15 cellular contexts compared by ENCODE assay signal in the genomic region with DNA sequence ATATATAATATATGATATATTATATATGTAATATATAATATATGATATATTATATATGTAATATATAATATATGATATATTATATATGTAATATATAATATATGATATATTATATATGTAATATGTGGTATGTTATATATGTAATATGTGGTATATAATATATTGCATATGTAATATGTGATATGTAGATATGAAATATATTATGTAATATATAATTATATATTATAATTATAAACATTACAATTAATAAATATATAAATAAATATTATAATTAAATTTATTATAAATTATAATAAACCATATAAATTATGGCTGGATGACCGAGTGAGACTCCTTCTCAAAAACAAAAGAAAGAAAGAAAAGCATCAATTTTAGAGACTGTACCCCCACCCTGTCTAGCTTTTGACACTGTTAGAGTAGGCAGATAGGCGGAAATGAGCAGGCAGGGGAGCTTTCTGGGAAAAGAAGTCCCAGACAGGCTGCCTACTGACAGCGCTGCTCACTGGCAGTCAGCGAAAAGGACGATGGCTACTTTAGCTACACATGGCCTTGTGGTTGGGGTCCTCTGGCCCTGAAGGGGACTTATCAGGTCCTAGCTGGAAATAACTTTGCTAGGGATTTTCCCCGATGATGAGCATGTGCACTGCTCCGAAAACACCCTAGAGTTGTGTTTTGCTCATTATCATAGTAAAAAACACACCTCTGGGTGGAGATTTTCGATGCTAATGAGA. TPM values are rescaled to one million over a fixed set of nuclear protein-coding genes. Genes with fewer than 3 reads are reported as not detected.
A peak's percentile ranks its signal among the peaks of the same experiment; 100 is the strongest.
DNase-seq lines count a peak whose midpoint lies in the region; ATAC-seq, FAIRE-seq and TF ChIP-seq lines count a peak whose summit lies in the region.
"Had no signal": no experiment of that assay in that cellular context is flagged by ENCODE, and none has a peak within 500 bp of the region (broad histone marks: within the 10 kb centered on the region; RNA-seq: fewer than 3 reads in every experiment).

No MANE protein-coding gene starts in this region.

- WGBS in small intestine, 3 donors: 90 to 92% (median 90%) methylated on average over 8 of the region's 8 CpGs

- H3K27ac ChIP-seq in kidney (ENCODE audit: low read depth in 2 of 2, low read length in 2 of 2): no peak overlapping the region
- H3K27ac ChIP-seq in small intestine (ENCODE audit: low read depth in 1 of 2, low read length in 1 of 2): no peak overlapping the region
- no peak overlapping the region for H3K27ac ChIP-seq in uterus
- H3K27ac ChIP-seq: PC-9, RWPE1 had no signal

- H3K4me3 ChIP-seq in kidney (ENCODE audit: low read length in 2 of 2): no peak overlapping the region
- H3K4me3 ChIP-seq in small intestine (ENCODE audit: low read depth in 1 of 2, low read length in 2 of 2): no peak overlapping the region
- no peak overlapping the region for H3K4me3 ChIP-seq in uterus
- H3K4me3 ChIP-seq: PC-9 had no signal

- no peak for FAIRE-seq in kidney (lab: Jason Lieb, UNC)
- peak; percentile 100 for FAIRE-seq in small intestine (lab: Jason Lieb, UNC)

- 0 out of 2 replicates have a peak, but pooled peaks cover 4% of the 10 kb centered on the region for H3K9me3 Mint-ChIP-seq in WTC11

- no peak overlapping the region for H3K27ac Mint-ChIP-seq in WTC11
- H3K27ac Mint-ChIP-seq: CD14-positive monocyte had no signal

- DNase-seq in WTC11 (ENCODE audit: low spot score): no peak
- peak; percentile 14 for DNase-seq in kidney
- no peak for DNase-seq in small intestine
- no peak for DNase-seq in uterus
- DNase-seq in GDM1 (lab: John Stamatoyannopoulos, UW): no peak
- DNase-seq: DMS79, NCI-H1105, NCI-H1694 treated with DMSO at 0.1 percent for 48 hours, NCI-H2107, NCI-H2227 treated with DMSO at 0.1 percent for 48 hours, NCI-H524, NCI-H82, PC-9 had no signal

- TF ChIP-seq POLR2A in uterus (IDR thresholded peaks at IDR 0.05): no peak

- ATAC-seq in WTC11: no peak

- 0 out of 2 replicates have a peak, but pooled peaks cover 5% of the 10 kb centered on the region for H3K36me3 Mint-ChIP-seq in WTC11
- H3K36me3 Mint-ChIP-seq: CD14-positive monocyte had no signal

- POLR2A ChIA-PET in WTC11 (lab: Charles Lee): no interaction called here

- no peaks in the 10 kb centered on the region for H3K4me1 ChIP-seq in kidney (ENCODE audit: control insufficient read depth in 1 of 2, insufficient read depth in 1 of 2, low read depth in 1 of 2, low read length in 2 of 2)
- H3K4me1 ChIP-seq in small intestine (ENCODE audit: control insufficient read depth in 2 of 2, insufficient read depth in 1 of 2, low read depth in 1 of 2, low read length in 1 of 2): no peaks in the 10 kb centered on the region
- no peaks in the 10 kb centered on the region for H3K4me1 ChIP-seq in uterus

- H3K9me3 ChIP-seq in kidney (ENCODE audit: control insufficient read depth in 1 of 2, low read length in 2 of 2) (no peaks in the 10 kb centered on the region), small intestine (ENCODE audit: control insufficient read depth, low read depth) (no peaks in the 10 kb centered on the region), uterus (no peaks in the 10 kb centered on the region)

- no peaks in the 10 kb centered on the region for H3K27me3 ChIP-seq in small intestine (ENCODE audit: control insufficient read depth in 2 of 2, insufficient read depth in 2 of 2, low read length in 2 of 2)
- H3K27me3 ChIP-seq in uterus: no peaks in the 10 kb centered on the region

- no peak for TF ChIP-seq CTCF in WTC11 (IDR thresholded peaks at IDR 0.05)
- TF ChIP-seq CTCF in kidney (IDR thresholded peaks at IDR 0.05; ENCODE audit: borderline replicate concordance, extremely low read depth, insufficient read depth): no peak
- TF ChIP-seq CTCF in uterus (IDR thresholded peaks at IDR 0.05): no peak

- H3K36me3 ChIP-seq in kidney (ENCODE audit: control insufficient read depth in 1 of 2, insufficient read depth in 2 of 2, low read length in 2 of 2) (no peaks in the 10 kb centered on the region), small intestine (ENCODE audit: control insufficient read depth in 2 of 2, insufficient read depth in 2 of 2, low read length in 2 of 2) (no peaks in the 10 kb centered on the region), uterus (no peaks in the 10 kb centered on the region)

- no peak overlapping the region for H3K9ac ChIP-seq in kidney (ENCODE audit: low read length in 2 of 2)

- H3K4me1 Mint-ChIP-seq in WTC11: no peaks in the 10 kb centered on the region

- CTCF ChIA-PET in WTC11 (lab: Charles Lee): interaction anchor here (0.5 kb wide), 1 partner anchor 165 kb away, joined by 3 read pairs; no protein-coding TSS in a partner anchor

- no peak overlapping the region for H3K4me3 Mint-ChIP-seq in WTC11
- H3K4me3 Mint-ChIP-seq: CD14-positive monocyte had no signal

- intact Hi-C loops in kidney (cut with DNase I): no loop called here
- intact Hi-C loops in uterus (cut with DNase I; ENCODE audit: low total_unique reads): no loop called here

- H3K27me3 Mint-ChIP-seq in WTC11 (ENCODE audit: low read depth): no peaks in the 10 kb centered on the region; the same call in 1 of the 2 replicates

TF ChIP-seq in WTC11, 78 proteins besides CTCF, POLR2A, EP300 and RAD21:
- no peak for TF ChIP-seq ZNF219 (CRISPR knock-in tag; IDR thresholded peaks at IDR 0.05; ENCODE audit: borderline replicate concordance)
- TF ChIP-seq, protein P1, sequence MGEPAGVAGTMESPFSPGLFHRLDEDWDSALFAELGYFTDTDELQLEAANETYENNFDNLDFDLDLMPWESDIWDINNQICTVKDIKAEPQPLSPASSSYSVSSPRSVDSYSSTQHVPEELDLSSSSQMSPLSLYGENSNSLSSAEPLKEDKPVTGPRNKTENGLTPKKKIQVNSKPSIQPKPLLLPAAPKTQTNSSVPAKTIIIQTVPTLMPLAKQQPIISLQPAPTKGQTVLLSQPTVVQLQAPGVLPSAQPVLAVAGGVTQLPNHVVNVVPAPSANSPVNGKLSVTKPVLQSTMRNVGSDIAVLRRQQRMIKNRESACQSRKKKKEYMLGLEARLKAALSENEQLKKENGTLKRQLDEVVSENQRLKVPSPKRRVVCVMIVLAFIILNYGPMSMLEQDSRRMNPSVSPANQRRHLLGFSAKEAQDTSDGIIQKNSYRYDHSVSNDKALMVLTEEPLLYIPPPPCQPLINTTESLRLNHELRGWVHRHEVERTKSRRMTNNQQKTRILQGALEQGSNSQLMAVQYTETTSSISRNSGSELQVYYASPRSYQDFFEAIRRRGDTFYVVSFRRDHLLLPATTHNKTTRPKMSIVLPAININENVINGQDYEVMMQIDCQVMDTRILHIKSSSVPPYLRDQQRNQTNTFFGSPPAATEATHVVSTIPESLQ (CRISPR knock-in tag; IDR thresholded peaks at IDR 0.05): no peak
- peak; percentile 65; the same call in 1 of the 2 replicates for TF ChIP-seq HMGA2 (CRISPR knock-in tag; IDR thresholded peaks at IDR 0.05)
- TF ChIP-seq ELF4 (CRISPR knock-in tag; IDR thresholded peaks at IDR 0.05; ENCODE audit: low read depth): no peak

RNA-seq across cellular contexts. Expression of a gene that starts 19.7 kb away (rescaled TPM):
- 7.0 to 9.3 TPM (median 8.9 TPM) in 3 replicates for total RNA-seq in WTC11 (2021)
- total RNA-seq in kidney: 3,831 TPM
- 452 TPM for polyA plus RNA-seq in kidney (ENCODE audit: insufficient read depth, low read depth, low replicate concordance)
- 100 to 1,000 TPM in 1 of 3 donors, 10 to 100 TPM in 1, 1 to 10 TPM in 1; 9.5 to 552 (median 16.1) TPM for polyA plus RNA-seq in small intestine
- 1,000 to 10,000 TPM in 1 of 4 donors, 100 to 1,000 TPM in 2, 10 to 100 TPM in 1; 45.4 to 1,093 (median 422) TPM for total RNA-seq in uterus

RNA-seq across cellular contexts. Expression of a gene that starts 30.8 kb away (rescaled TPM):
- 0.13 to 0.27 TPM (median 0.27 TPM) in 3 replicates for total RNA-seq in WTC11 (2021)
- total RNA-seq in kidney: 2.5 TPM
- not detected for polyA plus RNA-seq in kidney (ENCODE audit: insufficient read depth, low read depth, low replicate concordance)
- polyA plus RNA-seq in small intestine: 1 to 10 TPM in 1 of 3 donors, under 1 TPM in 2; 0.22 to 2.2 (median 0.73) TPM
- total RNA-seq in uterus: 1 to 10 TPM in 1 of 4 donors, under 1 TPM in 2, not detected in 1; 0.28 to 3.1 (median 0.59) TPM

RNA-seq across cellular contexts. Expression of a gene that starts 36.6 kb away (rescaled TPM):
- 48.7 to 59.5 TPM (median 54.2 TPM) in 3 replicates for total RNA-seq in WTC11 (2021)
- 113 TPM for total RNA-seq in kidney
- 144 TPM for polyA plus RNA-seq in kidney (ENCODE audit: insufficient read depth, low read depth, low replicate concordance)
- polyA plus RNA-seq in small intestine: 100 to 1,000 TPM in 2 of 3 donors, 10 to 100 TPM in 1; 75.4 to 128 (median 103) TPM
- 100 to 1,000 TPM in 2 of 4 donors, 10 to 100 TPM in 2; 38.6 to 147 (median 111) TPM for total RNA-seq in uterus

RNA-seq across cellular contexts. Expression of a gene that starts 38.7 kb away (rescaled TPM):
- total RNA-seq in WTC11 (2021) (61.5 to 76.6 TPM (median 62.4 TPM) in 3 replicates), kidney (92.9 TPM), uterus (100 to 1,000 TPM in 1 of 4 donors, 10 to 100 TPM in 3; 36.0 to 144 (median 48.2) TPM)
- polyA plus RNA-seq in kidney (ENCODE audit: insufficient read depth, low read depth, low replicate concordance) (57.5 TPM), small intestine (100 to 1,000 TPM in 1 of 3 donors, 10 to 100 TPM in 2; 42.1 to 141 (median 68.6) TPM)
